ENCODE assay signal across 14 cellular contexts in genomic region chr3:124813541-124813940, GRCh38.
DNase-seq lines count a peak whose midpoint lies in the region; ATAC-seq, FAIRE-seq and TF ChIP-seq lines count a peak whose summit lies in the region.
"Had no signal": no experiment of that assay in that cellular context is flagged by ENCODE, and none has a peak within 500 bp of the region (broad histone marks: within the 10 kb centered on the region; RNA-seq: fewer than 3 reads in every experiment).

No MANE protein-coding gene starts in this region.

- no peak overlapping the region for H2BK120ac ChIP-seq in mesenchymal stem cell (ENCODE audit: low read depth, low read length)

- no peak overlapping the region for H3K4me3 Mint-ChIP-seq in GM23338
- H3K4me3 Mint-ChIP-seq: activated CD4-positive, alpha-beta memory T cell treated with anti-CD3 and anti-CD28 coated beads for 36 hours had no signal

- H3K4me1 ChIP-seq in GM23338 (ENCODE audit: insufficient read depth) (no peaks in the 10 kb centered on the region), K562 (replicated peaks in 1 of 2; ENCODE audit: control insufficient read depth in 2 of 2, insufficient read depth in 2 of 2, low read length in 2 of 2) (peaks cover 11 to 26% of the 10 kb centered on the region in 2 experiments; a peak in 4 of 5 replicates), mesenchymal stem cell (ENCODE audit: control insufficient read depth, insufficient read depth, low read depth, low read length) (peaks cover 17% of the 10 kb centered on the region), stomach (peaks cover 32 to 53% (median 44%) of the 10 kb centered on the region in 4 donors), spleen (peaks cover 0 to 4% (median 0%) of the 10 kb centered on the region in 6 donors)

- no peaks in the 10 kb centered on the region for H3K9me1 ChIP-seq in K562 (ENCODE audit: control insufficient read depth, insufficient read depth, low read length)

- H3K27me3 Mint-ChIP-seq in GM23338 (ENCODE audit: insufficient read depth, low read depth, poor library complexity) = no peaks in the 10 kb centered on the region
- H3K27me3 Mint-ChIP-seq: activated CD4-positive, alpha-beta memory T cell treated with anti-CD3 and anti-CD28 coated beads for 36 hours had no signal

- peaks cover 11% of the 10 kb centered on the region for H3K79me1 ChIP-seq in mesenchymal stem cell (replicated peaks; ENCODE audit: low read length, poor library complexity, severe bottlenecking)

- H3K18ac ChIP-seq in mesenchymal stem cell (ENCODE audit: low read depth in 1 of 2, low read length in 2 of 2) = peak overlapping the region; percentile 34 to 80

- H3K79me2 ChIP-seq in GM23338 (replicated peaks; ENCODE audit: insufficient read depth) = peaks cover 8% of the 10 kb centered on the region; the same call in 1 of the 2 replicates
- H3K79me2 ChIP-seq in K562 (ENCODE audit: control insufficient read depth, insufficient read depth, low read length) = no peaks in the 10 kb centered on the region

- H3K4me2 ChIP-seq in GM23338 = no peak overlapping the region
- H3K4me2 ChIP-seq in K562 (ENCODE audit: insufficient read depth, low read length) = peak overlapping the region; percentile 73; the same call in 1 of the 2 replicates
- H3K4me2 ChIP-seq in mesenchymal stem cell (ENCODE audit: low read length, poor library complexity, severe bottlenecking) = no peak overlapping the region

- H3K23ac ChIP-seq in mesenchymal stem cell (ENCODE audit: low read length in 2 of 2) = peak overlapping the region in 1 of 2 experiments; percentile 91

- intact Hi-C loops in K562 (cut with micrococcal nuclease) = no loop called here
- intact Hi-C loops in stomach (cut with DNase I; ENCODE audit: low total_unique reads) = no loop called here
- intact Hi-C loops in spleen (cut with DNase I; ENCODE audit: low total_unique reads) = no loop called here

- TF ChIP-seq POLR2A in K562 (conservative IDR thresholded peaks at IDR 0.05) (no peak), stomach (IDR thresholded peaks at IDR 0.05) (no peak), spleen (IDR thresholded peaks at IDR 0.05) (no peak)

- H4K20me1 ChIP-seq in GM23338 (replicated peaks; ENCODE audit: insufficient read depth) (peaks cover 26% of the 10 kb centered on the region), K562 (replicated peaks; ENCODE audit: control insufficient read depth, insufficient read depth, low read length) (no peaks in the 10 kb centered on the region)

- H3K27ac Mint-ChIP-seq in GM23338 = peak overlapping the region; percentile 22; the same call in 1 of the 2 replicates
- H3K27ac Mint-ChIP-seq: activated CD4-positive, alpha-beta memory T cell treated with anti-CD3 and anti-CD28 coated beads for 36 hours had no signal

- peak overlapping the region in 1 of 2 experiments; percentile 62; a peak in 1 of 4 replicates for H3K9ac ChIP-seq in K562 (ENCODE audit: insufficient read depth in 1 of 2, low read depth in 2 of 2, low read length in 2 of 2)
- peak overlapping the region; percentile 63 for H3K9ac ChIP-seq in mesenchymal stem cell (ENCODE audit: low read length)

- peak overlapping the region in 1 of 2 experiments; percentile 71 for H3K14ac ChIP-seq in mesenchymal stem cell (ENCODE audit: low read length in 2 of 2)

- H2BK12ac ChIP-seq in mesenchymal stem cell (ENCODE audit: low read length in 2 of 2) = peak overlapping the region; percentile 78 to 91

- TF ChIP-seq EP300 in K562 (IDR thresholded peaks at IDR 0.05; ENCODE audit: low read length) = no peak
- TF ChIP-seq EP300 in stomach (IDR thresholded peaks at IDR 0.05) = no peak

- no peak overlapping the region for H2BK5ac ChIP-seq in mesenchymal stem cell (ENCODE audit: low read depth, low read length, poor library complexity, severe bottlenecking)

- ATAC-seq in GM23338 = no peak
- no peak for ATAC-seq in K562
- ATAC-seq in HG03469 (IDR thresholded peaks at IDR 0.05; ENCODE audit: unreplicated experiment) = no peak

- in situ Hi-C loops in K562 (cut with MboI) = no loop called here

- H2AFZ ChIP-seq in GM23338 (no peak overlapping the region), K562 (ENCODE audit: low read depth, low read length) (no peak overlapping the region), mesenchymal stem cell (ENCODE audit: low read depth, low read length) (no peak overlapping the region)

- TF ChIP-seq RAD21 in K562 (CRISPR knock-in tag; conservative IDR thresholded peaks at IDR 0.05 in 1 of 2, IDR thresholded peaks at IDR 0.05 in 1 of 2) = no peak

- peak overlapping the region; percentile 10 for H4K8ac ChIP-seq in mesenchymal stem cell (ENCODE audit: low read length)

- POLR2A ChIA-PET in K562 (lab: Yijun Ruan, JAX) = interaction anchor here (0.9 to 1.3 kb wide), 2 partner anchors 10 to 22 kb away, joined by 3 to 5 read pairs; no protein-coding TSS in a partner anchor

- no peak for TF ChIP-seq CTCF in GM23338 (conservative IDR thresholded peaks at IDR 0.05; ENCODE audit: low read depth in 2 of 2)
- TF ChIP-seq CTCF in K562 (IDR thresholded peaks at IDR 0.05 in 2 of 3, conservative IDR thresholded peaks at IDR 0.05 in 1 of 3; ENCODE audit: insufficient read depth in 2 of 3, low read depth in 1 of 3, low read length in 3 of 3) = no peak
- no peak for TF ChIP-seq CTCF in stomach (IDR thresholded peaks at IDR 0.05)
- TF ChIP-seq CTCF in spleen (IDR thresholded peaks at IDR 0.05 in 8 of 11, conservative IDR thresholded peaks at IDR 0.05 in 3 of 11) = no peak

- no peaks in the 10 kb centered on the region for H3K9me3 Mint-ChIP-seq in GM23338
- H3K9me3 Mint-ChIP-seq: activated CD4-positive, alpha-beta memory T cell treated with anti-CD3 and anti-CD28 coated beads for 36 hours had no signal

- H3K36me3 ChIP-seq in GM23338 (ENCODE audit: insufficient read depth) (peaks cover 25% of the 10 kb centered on the region), K562 (ENCODE audit: control insufficient read depth, insufficient read depth, low read length) (no peaks in the 10 kb centered on the region), mesenchymal stem cell (ENCODE audit: control insufficient read depth in 1 of 2, insufficient read depth in 2 of 2, low read depth in 1 of 2, low read length in 2 of 2) (peaks cover 36 to 60% of the 10 kb centered on the region in 2 experiments), stomach (peaks cover 0 to 36% (median 19%) of the 10 kb centered on the region in 4 donors), spleen (peaks cover 0 to 27% (median 3%) of the 10 kb centered on the region in 6 donors)

- no peaks in the 10 kb centered on the region for H3K4me1 Mint-ChIP-seq in GM23338

- no peaks in the 10 kb centered on the region for H3K27me3 ChIP-seq in GM23338 (ENCODE audit: insufficient read depth)
- no peaks in the 10 kb centered on the region for H3K27me3 ChIP-seq in K562 (ENCODE audit: control insufficient read depth in 2 of 2, insufficient read depth in 2 of 2, low read length in 2 of 2)
- H3K27me3 ChIP-seq in mesenchymal stem cell (ENCODE audit: control insufficient read depth in 1 of 2, insufficient read depth in 1 of 2, low read length in 2 of 2) = no peaks in the 10 kb centered on the region
- H3K27me3 ChIP-seq in stomach = no peaks in the 10 kb centered on the region
- no peaks in the 10 kb centered on the region for H3K27me3 ChIP-seq in spleen (replicated peaks in 1 of 7)
- H3K27me3 ChIP-seq: BE2C had no signal

- 0 out of 2 replicates have a peak, but pooled peaks cover 9% of the 10 kb centered on the region for H3F3A ChIP-seq in GM23338 (replicated peaks; ENCODE audit: low read depth)

- CTCF ChIA-PET in K562 (lab: Yijun Ruan, JAX; ENCODE audit: low intra/inter-chr PET ratio) = no interaction called here

- no peak overlapping the region for H4K91ac ChIP-seq in mesenchymal stem cell (ENCODE audit: low read length)

- DNase-seq in GM23338 (ENCODE audit: low spot score) (no peak), K562 (ENCODE audit: extremely low read depth in 1 of 4, low spot score in 3 of 4) (no peak), mesenchymal stem cell (no peak), stomach (no peak), SKM-1 treated with dmso at 0.1 percent for 144 hours (lab: John Stamatoyannopoulos, UW; ENCODE audit: unreplicated experiment) (no peak), DMS153 treated with DMSO at 0.1 percent for 48 hours (lab: John Stamatoyannopoulos, UW; ENCODE audit: unreplicated experiment) (no peak), spleen (no peak)
- DNase-seq: activated CD4-positive, alpha-beta memory T cell treated with anti-CD3 and anti-CD28 coated beads for 36 hours; activated effector memory CD4-positive, alpha-beta T cell treated with Interleukin-2 at 50 U/mL for 16 hours; BE2C; NCI-H2227 treated with DMSO at 0.1 percent for 48 hours; T-helper 9 cell had no signal

- H3K4me3 ChIP-seq in GM23338 (no peak overlapping the region), K562 (no peak overlapping the region), mesenchymal stem cell (ENCODE audit: insufficient read depth in 1 of 2, low read depth in 1 of 2, low read length in 2 of 2) (peak overlapping the region in 1 of 2 experiments; percentile 37), stomach (no peak overlapping the region), spleen (no peak overlapping the region)
- H3K4me3 ChIP-seq: HAP-1 had no signal

- peak overlapping the region; percentile 70; the same call in 1 of the 2 replicates for H3K27ac ChIP-seq in GM23338 (ENCODE audit: low read depth)
- peak overlapping the region; percentile 83; the same call in 2 of the 3 replicates for H3K27ac ChIP-seq in K562 (ENCODE audit: extremely low read depth, low read depth, low read length)
- H3K27ac ChIP-seq in mesenchymal stem cell (ENCODE audit: low read length, poor library complexity, severe bottlenecking) = peak overlapping the region; percentile 57
- peak overlapping the region; percentile 77 to 88 (median 84) for H3K27ac ChIP-seq in stomach
- H3K27ac ChIP-seq in spleen = no peak overlapping the region

- BruUV-seq in K562 (replicated peaks; lab: Mats Ljungman, UMichigan) = no TSS peak

- peak overlapping the region; percentile 98 for H2AK5ac ChIP-seq in mesenchymal stem cell (ENCODE audit: low read length, severe bottlenecking)

- no peak overlapping the region for H2BK15ac ChIP-seq in mesenchymal stem cell (ENCODE audit: low read depth, poor library complexity, severe bottlenecking)

- no peaks in the 10 kb centered on the region for H3K9me3 ChIP-seq in K562 (replicated peaks; ENCODE audit: control insufficient read depth, insufficient read depth, low read depth, low read length)
- no peaks in the 10 kb centered on the region for H3K9me3 ChIP-seq in mesenchymal stem cell (ENCODE audit: control insufficient read depth, low read length)
- H3K9me3 ChIP-seq in stomach = no peaks in the 10 kb centered on the region
- no peaks in the 10 kb centered on the region for H3K9me3 ChIP-seq in spleen
- H3K9me3 ChIP-seq: BE2C, HAP-1 had no signal

- no peaks in the 10 kb centered on the region for H3K9me2 ChIP-seq in GM23338 (ENCODE audit: insufficient read depth)

- peak overlapping the region; percentile 19 to 20 for H3K4ac ChIP-seq in mesenchymal stem cell (ENCODE audit: low read depth in 1 of 2, low read length in 2 of 2)

- H3K36me3 Mint-ChIP-seq in GM23338 (ENCODE audit: low read depth) = peaks cover 47% of the 10 kb centered on the region
- H3K36me3 Mint-ChIP-seq: activated CD4-positive, alpha-beta memory T cell treated with anti-CD3 and anti-CD28 coated beads for 36 hours had no signal

- peak; percentile 44 for FAIRE-seq in K562 (lab: Jason Lieb, UNC)

TF ChIP-seq in K562, 482 proteins besides CTCF, POLR2A, EP300 and RAD21 (continues in another document):
- TF ChIP-seq RFX1 (IDR thresholded peaks at IDR 0.05) = peak; percentile 65

Comparison
In these comparisons a context has a peak if more than half of its experiments do, and no peak if none do; other contexts are left out.
1. H3K27ac ChIP-seq: peak in GM23338 (single experiment), K562 (single experiment), mesenchymal stem cell (single experiment) and stomach (5 of 5); none in spleen (0 of 8).